ENCODE assay signal across 20 cellular contexts in genomic region chr1:8883510-8883909, GRCh38. TPM values are rescaled to one million over a fixed set of nuclear protein-coding genes. Genes with fewer than 3 reads are reported as not detected.
A peak's percentile ranks its signal among the peaks of the same experiment; 100 is the strongest.
DNase-seq lines count a peak whose midpoint lies in the region; ATAC-seq, FAIRE-seq and TF ChIP-seq lines count a peak whose summit lies in the region.
"Had no signal": no experiment of that assay in that cellular context is flagged by ENCODE, and none has a peak within 500 bp of the region (broad histone marks: within the 10 kb centered on the region; RNA-seq: fewer than 3 reads in every experiment).

No MANE protein-coding gene starts in this region.

- ATAC-seq in HCT116 = no peak
- ATAC-seq: K562 had no signal

- H4K20me1 ChIP-seq in HCT116 (ENCODE audit: insufficient read depth) = no peaks in the 10 kb centered on the region

- H3K4me2 ChIP-seq in HCT116 (ENCODE audit: low read length) = no peak overlapping the region

- H3K27me3 Mint-ChIP-seq in brain = peaks cover under 1% of the 10 kb centered on the region
- H3K27me3 Mint-ChIP-seq in nephron (ENCODE audit: low read depth) = no peaks in the 10 kb centered on the region
- no peaks in the 10 kb centered on the region for H3K27me3 Mint-ChIP-seq in activated T-helper 1 cell treated with anti-CD3 and anti-CD28 coated beads, Interleukin-12 subunit alpha, Interleukin-12 subunit beta, Interleukin-2, Interleukin-4 antibody, amounts not matched to agents 30 ng/mL and 10 ng/mL and 1 ng/mL, durations not matched to agents 14 hours and 24 hours and 36 hours (ENCODE audit: insufficient read depth)
- no peaks in the 10 kb centered on the region for H3K27me3 Mint-ChIP-seq in activated naive CD8-positive, alpha-beta T cell treated with anti-CD3 and anti-CD28 coated beads for 36 hours

- H3K4me3 Mint-ChIP-seq in brain = no peak overlapping the region
- H3K4me3 Mint-ChIP-seq in nephron = no peak overlapping the region
- H3K4me3 Mint-ChIP-seq in activated T-helper 1 cell treated with anti-CD3 and anti-CD28 coated beads, Interleukin-12 subunit alpha, Interleukin-12 subunit beta, Interleukin-2, Interleukin-4 antibody, amounts not matched to agents 30 ng/mL and 10 ng/mL and 1 ng/mL, durations not matched to agents 14 hours and 24 hours and 36 hours = no peak overlapping the region
- no peak overlapping the region for H3K4me3 Mint-ChIP-seq in activated naive CD8-positive, alpha-beta T cell treated with anti-CD3 and anti-CD28 coated beads for 36 hours

- DNase-seq in A673 (ENCODE audit: low spot score) (peak; percentile 45), HCT116 (ENCODE audit: low read depth, low spot score) (no peak), A172 (ENCODE audit: low spot score) (no peak), RCC 7860 (ENCODE audit: low spot score) (no peak)
- DNase-seq in activated T-helper 1 cell treated with anti-CD3 and anti-CD28 coated beads, Interleukin-12 subunit alpha, Interleukin-12 subunit beta, Interleukin-2, Interleukin-4 antibody, amounts not matched to agents 30 ng/mL and 10 ng/mL and 1 ng/mL, durations not matched to agents 14 hours and 24 hours and 36 hours (ENCODE audit: low spot score) = no peak
- no peak for DNase-seq in activated naive CD8-positive, alpha-beta T cell treated with anti-CD3 and anti-CD28 coated beads for 36 hours
- DNase-seq: AML-193, DMS79 treated with DMSO at 0.1 percent for 48 hours, H7, NCI-H1105, NCI-H1694 treated with DMSO at 0.1 percent for 48 hours, NCI-H2107, NCI-H2227 treated with DMSO at 0.1 percent for 48 hours, NCI-H524, OCI-M1, SW 1271 had no signal

- TF ChIP-seq CTCF in A673 (conservative IDR thresholded peaks at IDR 0.05; ENCODE audit: low read depth, low read length) (no peak), HCT116 (IDR thresholded peaks at IDR 0.05 in 2 of 3, conservative IDR thresholded peaks at IDR 0.05 in 1 of 3; ENCODE audit: borderline replicate concordance in 1 of 3, insufficient read depth in 1 of 3, low read depth in 2 of 3, low read length in 2 of 3) (no peak), brain (conservative IDR thresholded peaks at IDR 0.05) (no peak), nephron (IDR thresholded peaks at IDR 0.05; ENCODE audit: unreplicated experiment in 3 of 3) (no peak)

- H3K27ac Mint-ChIP-seq in brain (peak overlapping the region in 4 of 5 experiments; percentile 5 to 48 (median 32)), nephron (peak overlapping the region in 2 of 3 experiments; percentile 4 to 27)
- no peak overlapping the region for H3K27ac Mint-ChIP-seq in activated T-helper 1 cell treated with anti-CD3 and anti-CD28 coated beads, Interleukin-12 subunit alpha, Interleukin-12 subunit beta, Interleukin-2, Interleukin-4 antibody, amounts not matched to agents 30 ng/mL and 10 ng/mL and 1 ng/mL, durations not matched to agents 14 hours and 24 hours and 36 hours
- no peak overlapping the region for H3K27ac Mint-ChIP-seq in activated naive CD8-positive, alpha-beta T cell treated with anti-CD3 and anti-CD28 coated beads for 36 hours

- peaks cover 7% of the 10 kb centered on the region for H3K79me2 ChIP-seq in HCT116 (ENCODE audit: insufficient read depth, low read length)

- H3K4me3 ChIP-seq in A673 (ENCODE audit: low read depth, low read length, poor library complexity, severe bottlenecking) (no peak overlapping the region), HCT116 (replicated peaks in 1 of 2; ENCODE audit: low read depth in 1 of 2, low read length in 2 of 2) (no peak overlapping the region)
- H3K4me3 ChIP-seq: K562, SJSA1 had no signal

- H3K9ac ChIP-seq in HCT116 (ENCODE audit: low read length) = peak overlapping the region; percentile 17; the same call in 1 of the 2 replicates

- peaks cover 0 to 3% (median 0%) of the 10 kb centered on the region in 5 experiments for H3K9me3 Mint-ChIP-seq in brain
- H3K9me3 Mint-ChIP-seq in nephron = no peaks in the 10 kb centered on the region
- H3K9me3 Mint-ChIP-seq in activated T-helper 1 cell treated with anti-CD3 and anti-CD28 coated beads, Interleukin-12 subunit alpha, Interleukin-12 subunit beta, Interleukin-2, Interleukin-4 antibody, amounts not matched to agents 30 ng/mL and 10 ng/mL and 1 ng/mL, durations not matched to agents 14 hours and 24 hours and 36 hours = no peaks in the 10 kb centered on the region
- H3K9me3 Mint-ChIP-seq in activated naive CD8-positive, alpha-beta T cell treated with anti-CD3 and anti-CD28 coated beads for 36 hours = no peaks in the 10 kb centered on the region

- H3K27me3 ChIP-seq in A673 (replicated peaks; ENCODE audit: insufficient read depth, low read depth, low read length, poor library complexity) (no peaks in the 10 kb centered on the region), HCT116 (ENCODE audit: insufficient read depth, low read length) (no peaks in the 10 kb centered on the region)
- H3K27me3 ChIP-seq: SJSA1 had no signal

- H3K4me1 ChIP-seq in A673 (ENCODE audit: insufficient read depth, low read length, poor library complexity, severe bottlenecking) = peaks cover 20% of the 10 kb centered on the region
- H3K4me1 ChIP-seq in HCT116 (ENCODE audit: control insufficient read depth in 1 of 2, insufficient read depth in 2 of 2, low read length in 2 of 2) = peaks cover 19 to 37% of the 10 kb centered on the region in 2 experiments

- intact Hi-C loops in A673 (cut with micrococcal nuclease; ENCODE audit: unreplicated experiment) (no loop called here), HCT116 (cut with micrococcal nuclease) (no loop called here)
- intact Hi-C loops in activated T-helper 1 cell treated with anti-CD3 and anti-CD28 coated beads, Interleukin-12 subunit alpha, Interleukin-12 subunit beta, Interleukin-2, Interleukin-4 antibody, amounts not matched to agents 30 ng/mL and 10 ng/mL and 1 ng/mL, durations not matched to agents 14 hours and 24 hours and 36 hours (cut with micrococcal nuclease) = no loop called here

- H3K36me3 Mint-ChIP-seq in brain (no peaks in the 10 kb centered on the region), nephron (ENCODE audit: low read depth) (no peaks in the 10 kb centered on the region)
- peaks cover 2% of the 10 kb centered on the region for H3K36me3 Mint-ChIP-seq in activated T-helper 1 cell treated with anti-CD3 and anti-CD28 coated beads, Interleukin-12 subunit alpha, Interleukin-12 subunit beta, Interleukin-2, Interleukin-4 antibody, amounts not matched to agents 30 ng/mL and 10 ng/mL and 1 ng/mL, durations not matched to agents 14 hours and 24 hours and 36 hours (ENCODE audit: low read depth)
- peaks cover 10% of the 10 kb centered on the region for H3K36me3 Mint-ChIP-seq in activated naive CD8-positive, alpha-beta T cell treated with anti-CD3 and anti-CD28 coated beads for 36 hours

- H3K9me3 ChIP-seq in A673 (ENCODE audit: low read depth, low read length, poor library complexity, severe bottlenecking) (no peaks in the 10 kb centered on the region), HCT116 (ENCODE audit: control insufficient read depth in 1 of 2, insufficient read depth in 1 of 2, low read depth in 1 of 2, low read length in 2 of 2) (no peaks in the 10 kb centered on the region)
- H3K9me3 ChIP-seq: SJSA1 had no signal

- RAD21 ChIA-PET in HCT116 (lab: Charles Lee; ENCODE audit: low non-redundant PET in 1 of 2, low total read pairs in 2 of 2, uncharacterized antibody in 2 of 2, unreplicated experiment in 2 of 2) = no interaction called here

- FAIRE-seq in RCC 7860 (lab: Jason Lieb, UNC) = no peak
- FAIRE-seq: K562 had no signal

- no peak overlapping the region for H3K27ac ChIP-seq in A673 (ENCODE audit: low read depth, low read length, poor library complexity, severe bottlenecking)
- H3K27ac ChIP-seq in HCT116 (ENCODE audit: low read depth, low read length) = no peak overlapping the region
- H3K27ac ChIP-seq: SJSA1 had no signal

- no peaks in the 10 kb centered on the region for H3K36me3 ChIP-seq in A673 (ENCODE audit: insufficient read depth, low read length, poor library complexity, severe bottlenecking)
- no peaks in the 10 kb centered on the region for H3K36me3 ChIP-seq in HCT116 (ENCODE audit: control insufficient read depth in 1 of 2, insufficient read depth in 2 of 2, low read length in 2 of 2)

- no peak for TF ChIP-seq RAD21 in HCT116 (IDR thresholded peaks at IDR 0.05; ENCODE audit: low read depth)

- no peaks in the 10 kb centered on the region for H3K9me2 ChIP-seq in HCT116 (ENCODE audit: insufficient read depth)

- CTCF ChIA-PET in A673 (lab: Charles Lee) (no interaction called here), HCT116 (lab: Charles Lee) (no interaction called here)

- no peak overlapping the region for H2AFZ ChIP-seq in HCT116 (ENCODE audit: low read depth, low read length, poor library complexity, severe bottlenecking)

- H3K4me1 Mint-ChIP-seq in brain = peaks cover 59% of the 10 kb centered on the region
- H3K4me1 Mint-ChIP-seq in nephron = peaks cover 22% of the 10 kb centered on the region
- H3K4me1 Mint-ChIP-seq in activated T-helper 1 cell treated with anti-CD3 and anti-CD28 coated beads, Interleukin-12 subunit alpha, Interleukin-12 subunit beta, Interleukin-2, Interleukin-4 antibody, amounts not matched to agents 30 ng/mL and 10 ng/mL and 1 ng/mL, durations not matched to agents 14 hours and 24 hours and 36 hours (ENCODE audit: low read depth) = peaks cover 18% of the 10 kb centered on the region
- H3K4me1 Mint-ChIP-seq in activated naive CD8-positive, alpha-beta T cell treated with anti-CD3 and anti-CD28 coated beads for 36 hours = peaks cover 11% of the 10 kb centered on the region

- POLR2A ChIA-PET in A673 (lab: Charles Lee; ENCODE audit: low non-redundant PET) (no interaction called here), HCT116 (lab: Charles Lee) (no interaction called here)

- BruUV-seq in A673 (replicated peaks; lab: Mats Ljungman, UMichigan) = no TSS peak
- BruUV-seq in HCT116 (replicated peaks; lab: Mats Ljungman, UMichigan) = no TSS peak

- no peak for TF ChIP-seq POLR2A in HCT116 (IDR thresholded peaks at IDR 0.05; ENCODE audit: borderline replicate concordance, extremely low read depth, insufficient read depth, insufficient read length)

RNA-seq across cellular contexts. Expression of gene ENO1, which starts 5.0 kb away (rescaled TPM):
- 2,313 and 2,659 TPM in 2 replicates for total RNA-seq in A673 (2021)
- total RNA-seq in HCT116 (2021; ENCODE audit: unreplicated experiment) = 2,334 TPM
- 4,054 and 4,544 TPM in 2 replicates for polyA plus RNA-seq in HCT116 (2012)
- 1,172 TPM for polyA plus RNA-seq in brain (ENCODE audit: insufficient read depth, low read depth, low replicate concordance)
- 1,393 and 1,401 TPM in 2 replicates for total RNA-seq in A172 (2014; rRNA removed; shearing (Covaris generic))
- total RNA-seq in activated T-helper 1 cell treated with anti-CD3 and anti-CD28 coated beads, Interleukin-12 subunit alpha, Interleukin-12 subunit beta, Interleukin-2, Interleukin-4 antibody, amounts not matched to agents 30 ng/mL and 10 ng/mL and 1 ng/mL, durations not matched to agents 14 hours and 24 hours and 36 hours = 3,370 and 3,388 TPM in 2 replicates
- 1,000 to 10,000 TPM; 3,744 to 3,761 TPM for total RNA-seq in activated naive CD8-positive, alpha-beta T cell treated with anti-CD3 and anti-CD28 coated beads for 36 hours

Comparison
In these comparisons a context has a peak if more than half of its experiments do, and no peak if none do; other contexts are left out.
1. H3K27ac Mint-ChIP-seq: peak in brain (4 of 5) and nephron (2 of 3); none in activated T-helper 1 cell treated with anti-CD3 and anti-CD28 coated beads, Interleukin-12 subunit alpha, Interleukin-12 subunit beta, Interleukin-2, Interleukin-4 antibody, amounts not matched to agents 30 ng/mL and 10 ng/mL and 1 ng/mL, durations not matched to agents 14 hours and 24 hours and 36 hours (single experiment) and activated naive CD8-positive, alpha-beta T cell treated with anti-CD3 and anti-CD28 coated beads for 36 hours (single experiment).